In the genomic region with DNA sequence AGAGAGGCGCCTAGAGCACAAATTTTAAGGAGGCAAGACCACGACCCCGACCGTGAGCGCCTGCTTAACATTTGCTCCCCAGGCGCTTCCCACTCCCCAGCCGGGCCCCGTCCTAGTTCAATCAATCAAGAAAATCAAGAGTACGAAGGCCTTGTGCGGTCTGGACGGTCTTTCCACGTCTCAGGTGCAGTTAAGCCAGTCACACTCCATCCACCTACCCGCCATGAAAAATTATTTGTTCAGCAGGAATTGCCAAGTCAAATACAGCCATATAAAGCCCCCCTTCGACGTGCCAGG, we compare ENCODE assay signal across 8 cellular contexts. TPM values are rescaled to one million over a fixed set of nuclear protein-coding genes. Genes with fewer than 3 reads are reported as not detected.
DNase-seq lines count a peak whose midpoint lies in the region; ATAC-seq and TF ChIP-seq lines count a peak whose summit lies in the region.

No MANE protein-coding gene starts in this region.

- H3K27me3 Mint-ChIP-seq in endothelial cell (ENCODE audit: unreplicated experiment), result peaks cover 5% of the 10 kb centered on the region
- no peaks in the 10 kb centered on the region for H3K27me3 Mint-ChIP-seq in nephron (ENCODE audit: low read depth)

- peak overlapping the region; percentile 90 for H3K27ac ChIP-seq in OCI-LY1 (ENCODE audit: low read depth, low read length, poor library complexity, severe bottlenecking)

- H3K27ac Mint-ChIP-seq in endothelial cell (ENCODE audit: unreplicated experiment) (peak overlapping the region; percentile 97), nephron (peak overlapping the region; percentile 99 to 100 (median 99))

- no peak overlapping the region for H2AFZ ChIP-seq in OCI-LY1 (ENCODE audit: low read length)

- peak; percentile 1 for ATAC-seq in GM19395 (IDR thresholded peaks at IDR 0.05; ENCODE audit: unreplicated experiment)
- ATAC-seq in HG03469 (IDR thresholded peaks at IDR 0.05; ENCODE audit: unreplicated experiment), result no peak

- H3K4me3 Mint-ChIP-seq in endothelial cell (ENCODE audit: unreplicated experiment), result peak overlapping the region; percentile 99
- peak overlapping the region; percentile 94 to 98 (median 97) for H3K4me3 Mint-ChIP-seq in nephron

- peak overlapping the region; percentile 98 for H3K4me3 ChIP-seq in OCI-LY1 (ENCODE audit: low read depth, low read length, poor library complexity, severe bottlenecking)

- H3K36me3 ChIP-seq in OCI-LY1 (ENCODE audit: insufficient read depth, low read length), result peaks cover 20% of the 10 kb centered on the region; the same call in 1 of the 2 replicates

- H3K4me2 ChIP-seq in OCI-LY1 (ENCODE audit: low read length), result peak overlapping the region; percentile 70

- TF ChIP-seq CTCF in OCI-LY1 (IDR thresholded peaks at IDR 0.05; ENCODE audit: low read length), result no peak
- TF ChIP-seq CTCF in endothelial cell (IDR thresholded peaks at IDR 0.05; ENCODE audit: unreplicated experiment), result no peak
- TF ChIP-seq CTCF in nephron (IDR thresholded peaks at IDR 0.05; ENCODE audit: unreplicated experiment in 3 of 3), result no peak

- H3K36me3 Mint-ChIP-seq in endothelial cell (ENCODE audit: low read depth, unreplicated experiment) (peaks cover 4% of the 10 kb centered on the region), nephron (ENCODE audit: low read depth) (no peaks in the 10 kb centered on the region)

- no peaks in the 10 kb centered on the region for H3K27me3 ChIP-seq in OCI-LY1 (ENCODE audit: insufficient read depth, low read length)

- no peaks in the 10 kb centered on the region for H3K9me2 ChIP-seq in OCI-LY1 (ENCODE audit: low read depth, low read length)

- H3K79me2 ChIP-seq in OCI-LY1 (ENCODE audit: insufficient read depth, low read length), result peaks cover 24% of the 10 kb centered on the region

- H3K9me3 Mint-ChIP-seq in endothelial cell (ENCODE audit: unreplicated experiment) (no peaks in the 10 kb centered on the region), nephron (no peaks in the 10 kb centered on the region)

- DNase-seq in endothelial cell (ENCODE audit: low spot score) (peak; percentile 17), globus pallidus (ENCODE audit: low spot score) (no peak), NCI-H748 treated with DMSO at 0.1 percent for 48 hours (lab: John Stamatoyannopoulos, UW) (no peak), kidney tubule cell (ENCODE audit: low spot score) (no peak)

- H3K9ac ChIP-seq in OCI-LY1 (ENCODE audit: low read length), result peak overlapping the region; percentile 99

- H3K4me1 Mint-ChIP-seq in endothelial cell (ENCODE audit: unreplicated experiment) (peaks cover 21% of the 10 kb centered on the region), nephron (peaks cover 34% of the 10 kb centered on the region)

- no peaks in the 10 kb centered on the region for H3F3A ChIP-seq in OCI-LY1 (ENCODE audit: insufficient read depth, low read length)

- no peaks in the 10 kb centered on the region for H3K9me3 ChIP-seq in OCI-LY1 (ENCODE audit: low read length)

- H3K4me1 ChIP-seq in OCI-LY1 (ENCODE audit: insufficient read depth, low read length, severe bottlenecking), result peaks cover 27% of the 10 kb centered on the region

- H4K20me1 ChIP-seq in OCI-LY1 (ENCODE audit: insufficient read depth, low read length), result no peaks in the 10 kb centered on the region

RNA-seq across cellular contexts. Expression of a gene that starts 0.6 kb away (rescaled TPM):
- total RNA-seq in endothelial cell (ENCODE audit: unreplicated experiment), result 12.9 TPM

RNA-seq across cellular contexts. Expression of a gene that starts 11.9 kb away (rescaled TPM):
- 2,246 TPM for total RNA-seq in endothelial cell (ENCODE audit: unreplicated experiment)

RNA-seq across cellular contexts. Expression of a gene that starts 22.3 kb away (rescaled TPM):
- total RNA-seq in endothelial cell (ENCODE audit: unreplicated experiment), result 186 TPM

RNA-seq across cellular contexts. Expression of a gene that starts 22.5 kb away (rescaled TPM):
- 47.0 TPM for total RNA-seq in endothelial cell (ENCODE audit: unreplicated experiment)

RNA-seq across cellular contexts. Expression of a gene that starts 36.9 kb away (rescaled TPM):
- 8.6 TPM for total RNA-seq in endothelial cell (ENCODE audit: unreplicated experiment)
